Comparison of ENCODE assay signal across 22 cellular contexts in genomic region chr16:13038591-13038990, GRCh38.
"Had no signal": no experiment of that assay in that cellular context is flagged by ENCODE, and none has a peak within 500 bp of the region (broad histone marks: within the 10 kb centered on the region; RNA-seq: fewer than 3 reads in every experiment).

No MANE protein-coding gene starts in this region.

- H3K4me1 ChIP-seq: SJCRH30 had no signal

- H3K27me3 ChIP-seq: SJCRH30 had no signal

- ATAC-seq: HepG2, Panc1, SK-N-SH treated with all-trans-retinoic acid at 6 μM for 48 hours had no signal

- H3K9me3 ChIP-seq: SJCRH30 had no signal

- DNase-seq: IMR-90, Karpas-422, KG1, MV-4-11, NCI-H1048, NCI-H1105, NCI-H1417, NCI-H1436 treated with DMSO at 0.1 percent for 48 hours, NCI-H1694, NCI-H1930, NCI-H2081, NCI-H2107, NCI-H2227 treated with DMSO at 0.1 percent for 48 hours, NCI-H524, NCI-H526 treated with DMSO at 0.1 percent for 48 hours, NCI-H774, SHP77 treated with DMSO at 0.1 percent for 48 hours, SJCRH30, T-helper 1 cell had no signal

- H3K36me3 ChIP-seq: SJCRH30 had no signal

- H3K4me3 ChIP-seq: SJCRH30 had no signal

- H3K27ac ChIP-seq: SJCRH30 had no signal
